10 cellular contexts compared by ENCODE assay signal in the genomic region with DNA sequence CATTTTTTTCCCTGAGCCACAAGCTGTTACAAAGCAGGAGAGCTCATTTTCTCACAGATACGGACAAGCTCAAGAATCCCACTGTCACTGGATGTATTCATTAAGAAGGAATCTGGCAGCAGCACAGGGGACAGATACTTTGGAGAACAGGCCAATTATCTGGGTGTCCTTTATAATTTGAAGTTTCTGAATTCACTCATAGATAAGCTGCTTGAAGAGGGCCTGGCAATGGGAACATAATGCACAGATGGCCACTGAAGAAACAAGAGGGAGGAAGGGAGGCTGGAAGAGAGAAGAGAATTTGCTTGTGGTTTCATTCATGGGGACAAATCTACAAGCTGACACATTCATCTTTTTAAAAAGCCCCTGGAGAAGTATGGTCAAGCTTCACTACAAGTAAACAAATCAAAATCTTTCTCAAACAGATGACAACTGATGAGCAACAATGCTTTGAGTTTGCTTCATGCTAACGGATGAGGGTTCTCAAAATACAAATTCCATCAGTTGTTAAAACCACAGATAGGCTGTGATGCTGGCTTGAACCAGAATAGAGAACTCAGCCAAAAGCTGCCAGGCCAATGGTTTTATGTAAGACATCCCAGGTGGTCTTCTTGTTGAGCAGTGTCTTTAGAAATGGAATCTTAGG. TPM values are rescaled to one million over a fixed set of nuclear protein-coding genes. Genes with fewer than 3 reads are reported as not detected.
DNase-seq lines count a peak whose midpoint lies in the region; ATAC-seq lines count a peak whose summit lies in the region.
"Had no signal": no experiment of that assay in that cellular context is flagged by ENCODE, and none has a peak within 500 bp of the region (broad histone marks: within the 10 kb centered on the region; RNA-seq: fewer than 3 reads in every experiment).

No MANE protein-coding gene starts in this region.

- no peaks in the 10 kb centered on the region for H3K27me3 Mint-ChIP-seq in activated T-cell treated with anti-CD3 and anti-CD28 coated beads, Interleukin-2, amount 50 U/mL, for 72 hours (ENCODE audit: low read depth)

- H3K27ac Mint-ChIP-seq in activated T-cell treated with anti-CD3 and anti-CD28 coated beads, Interleukin-2, amount 50 U/mL, for 72 hours = peak overlapping the region; percentile 26
- H3K27ac Mint-ChIP-seq: stimulated activated effector memory CD8-positive, alpha-beta T cell treated with anti-CD3 and anti-CD28 coated beads, Interleukin-12 subunit alpha, Interleukin-12 subunit beta, amount 100 ng/mL, for 72 hours; WTC11 had no signal

- ATAC-seq in activated T-cell treated with anti-CD3 and anti-CD28 coated beads, Interleukin-2, amount 50 U/mL, for 72 hours (replicated peaks in 1 of 2) = no peak
- ATAC-seq in left ventricle myocardium superior (peak; percentile 88), HG03378 (IDR thresholded peaks at IDR 0.05; ENCODE audit: unreplicated experiment) (no peak), HG02759 (IDR thresholded peaks at IDR 0.05; ENCODE audit: unreplicated experiment) (no peak)
- ATAC-seq: WTC11 had no signal

- no peak for DNase-seq in activated T-cell treated with anti-CD3 and anti-CD28 coated beads, Interleukin-2, amount 50 U/mL, for 72 hours
- DNase-seq in activated T-cell treated with anti-CD3 and anti-CD28 coated beads, Interleukin-2, amount 50 U/mL, for 1 hour = no peak
- DNase-seq in SK-N-DZ (ENCODE audit: low spot score) = peak; percentile 59
- no peak for DNase-seq in left ventricle myocardium superior
- peak; percentile 54 for DNase-seq in superior temporal gyrus (ENCODE audit: extremely low spot score)
- no peak for DNase-seq in ureter (ENCODE audit: low spot score)

- peaks cover 9 to 27% of the 10 kb centered on the region in 2 donors for H3K36me3 Mint-ChIP-seq in activated T-cell treated with anti-CD3 and anti-CD28 coated beads, Interleukin-2, amount 50 U/mL, for 72 hours (ENCODE audit: insufficient read depth in 2 of 2)
- H3K36me3 Mint-ChIP-seq: stimulated activated effector memory CD8-positive, alpha-beta T cell treated with anti-CD3 and anti-CD28 coated beads, Interleukin-12 subunit alpha, Interleukin-12 subunit beta, amount 100 ng/mL, for 72 hours; WTC11 had no signal

- H3K4me1 Mint-ChIP-seq in activated T-cell treated with anti-CD3 and anti-CD28 coated beads, Interleukin-2, amount 50 U/mL, for 72 hours (ENCODE audit: low read depth) = peaks cover 97% of the 10 kb centered on the region
- H3K4me1 Mint-ChIP-seq: WTC11 had no signal

- H3K9me3 Mint-ChIP-seq in activated T-cell treated with anti-CD3 and anti-CD28 coated beads, Interleukin-2, amount 50 U/mL, for 72 hours = no peaks in the 10 kb centered on the region
- H3K9me3 Mint-ChIP-seq: stimulated activated effector memory CD8-positive, alpha-beta T cell treated with anti-CD3 and anti-CD28 coated beads, Interleukin-12 subunit alpha, Interleukin-12 subunit beta, amount 100 ng/mL, for 72 hours; WTC11 had no signal

- intact Hi-C loops in left ventricle myocardium superior (cut with micrococcal nuclease) = no loop called here

- peak overlapping the region; percentile 31 to 41 for H3K4me3 Mint-ChIP-seq in activated T-cell treated with anti-CD3 and anti-CD28 coated beads, Interleukin-2, amount 50 U/mL, for 72 hours
- H3K4me3 Mint-ChIP-seq: WTC11 had no signal

RNA-seq across cellular contexts. Expression of a gene that starts 11.9 kb away (rescaled TPM):
- total RNA-seq in activated T-cell treated with anti-CD3 and anti-CD28 coated beads, Interleukin-2, amount 50 U/mL, for 72 hours = 100 to 1,000 TPM in 1 of 2 donors, 10 to 100 TPM in 1; 98.3 to 133 TPM
- 16.1 and 17.4 TPM in 2 replicates for polyA plus RNA-seq in SK-N-DZ (2014; cell fraction: cytosol; rRNA removed)
- polyA plus RNA-seq in SK-N-DZ (2014; cell fraction: nucleus; rRNA removed) = 6.6 and 7.0 TPM in 2 replicates
- total RNA-seq in left ventricle myocardium superior (7.7 TPM), ureter (13.3 TPM)

RNA-seq across cellular contexts. Expression of a gene that starts 59.3 kb away (rescaled TPM):
- 10 to 100 TPM; 69.6 to 81.0 TPM for total RNA-seq in activated T-cell treated with anti-CD3 and anti-CD28 coated beads, Interleukin-2, amount 50 U/mL, for 72 hours
- polyA plus RNA-seq in SK-N-DZ (2014; cell fraction: cytosol; rRNA removed) = 11.3 and 21.7 TPM in 2 replicates
- 7.9 and 13.6 TPM in 2 replicates for polyA plus RNA-seq in SK-N-DZ (2014; cell fraction: nucleus; rRNA removed)
- 32.9 TPM for total RNA-seq in left ventricle myocardium superior
- 57.6 TPM for total RNA-seq in ureter

Comparison
In these comparisons a context has a peak if more than half of its experiments do, and no peak if none do; other contexts are left out.
1. DNase-seq: peak in SK-N-DZ (single experiment) and superior temporal gyrus (single experiment); none in activated T-cell treated with anti-CD3 and anti-CD28 coated beads, Interleukin-2, amount 50 U/mL, for 72 hours (0 of 2), activated T-cell treated with anti-CD3 and anti-CD28 coated beads, Interleukin-2, amount 50 U/mL, for 1 hour (single experiment), left ventricle myocardium superior (single experiment) and ureter (single experiment).